In genomic region chr2:180289627-180290026, GRCh38 we compare ENCODE assay signal across 1 cellular context.
TF ChIP-seq lines count a peak whose summit lies in the region.

No MANE protein-coding gene starts in this region.

TF ChIP-seq in HepG2, 621 proteins besides CTCF, POLR2A, EP300 and RAD21 (continued from another document):
- TF ChIP-seq PLSCR1 (CRISPR knock-in tag; IDR thresholded peaks at IDR 0.05; ENCODE audit: borderline replicate concordance) (no peak), AHDC1 (CRISPR knock-in tag; IDR thresholded peaks at IDR 0.05; ENCODE audit: borderline replicate concordance) (0 out of 2 replicates have a peak, but pooled peaks have one; percentile 39), NCOA2 (CRISPR knock-in tag; IDR thresholded peaks at IDR 0.05) (peak; percentile 74; the same call in 1 of the 2 replicates), MLX (CRISPR knock-in tag; IDR thresholded peaks at IDR 0.05) (no peak), ZNF331 (CRISPR knock-in tag; IDR thresholded peaks at IDR 0.05) (peak; percentile 36; the same call in 1 of the 2 replicates), ZNF572 (CRISPR knock-in tag; IDR thresholded peaks at IDR 0.05) (no peak), ZSCAN9 (CRISPR knock-in tag; IDR thresholded peaks at IDR 0.05; ENCODE audit: borderline replicate concordance) (no peak), PRPF4 (IDR thresholded peaks at IDR 0.05; ENCODE audit: low read depth, low read length, poor library complexity, severe bottlenecking) (no peak), HMG20A (CRISPR knock-in tag; IDR thresholded peaks at IDR 0.05; ENCODE audit: borderline replicate concordance) (peak; percentile 88), FOXA1 (IDR thresholded peaks at IDR 0.05) (0 out of 2 replicates have a peak, but pooled peaks have one; percentile 16), FOXA1 (CRISPR knock-in tag; IDR thresholded peaks at IDR 0.05) (peak; percentile 95), SOX5 (CRISPR knock-in tag; IDR thresholded peaks at IDR 0.05; ENCODE audit: borderline replicate concordance) (peak; percentile 51; the same call in 1 of the 2 replicates)
TF ChIP-seq in HepG2: peak in this region for 28.
